In the genomic region with DNA sequence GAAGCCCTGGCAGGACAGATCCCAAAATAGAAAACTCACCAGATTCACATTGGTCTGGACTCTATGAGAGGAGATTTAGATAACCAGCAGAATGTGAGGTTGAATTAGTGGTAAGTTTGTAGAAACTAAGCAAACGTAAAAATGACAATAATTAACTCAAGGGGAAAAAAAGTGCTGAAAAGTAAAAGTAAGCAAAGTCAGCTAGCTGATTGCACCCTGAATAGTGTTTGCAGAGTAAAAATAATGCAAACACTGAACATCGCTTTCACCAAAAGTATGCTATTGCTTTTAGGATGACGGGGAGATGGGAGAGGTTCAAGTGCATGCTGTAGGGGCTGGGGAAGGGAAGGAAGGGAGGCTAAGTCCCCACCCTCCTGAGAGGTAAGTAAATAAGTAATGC, we compare ENCODE assay signal across 6 cellular contexts.
"Had no signal": no experiment of that assay in that cellular context is flagged by ENCODE, and none has a peak within 500 bp of the region (broad histone marks: within the 10 kb centered on the region; RNA-seq: fewer than 3 reads in every experiment).

No MANE protein-coding gene starts in this region.

- H3K27ac ChIP-seq: KMS-11 had no signal

- H3K9ac ChIP-seq: KMS-11 had no signal

- H3K9me3 Mint-ChIP-seq: GM23338, H9 had no signal

- ATAC-seq: GM23338 had no signal

- H3K27me3 Mint-ChIP-seq: IgD-negative memory B cell had no signal

- H3K27ac Mint-ChIP-seq: GM23338, H9 had no signal

- H3K4me3 ChIP-seq: GM23338 had no signal

- H3K4me3 Mint-ChIP-seq: GM23338, H9, IgD-negative memory B cell had no signal

- H3K4me1 Mint-ChIP-seq: GM23338, H9 had no signal

- H3K36me3 Mint-ChIP-seq: IgD-negative memory B cell had no signal

- DNase-seq: H9, HCEC 1CT, KBM-7 had no signal
